ENCODE assay signal across 1 cellular context in genomic region chr20:25173886-25174308, GRCh38.
TF ChIP-seq lines count a peak whose summit lies in the region.

No MANE protein-coding gene starts in this region.

TF ChIP-seq in HepG2, 621 proteins besides CTCF, POLR2A, EP300 and RAD21 (continued from another document and continues in another):
- TF ChIP-seq THRA (CRISPR knock-in tag; IDR thresholded peaks at IDR 0.05; ENCODE audit: borderline replicate concordance) (no peak; the same call in 1 of the 2 replicates), TFE3 (CRISPR knock-in tag; IDR thresholded peaks at IDR 0.05) (peak; percentile 45; the same call in 1 of the 2 replicates), ZNF883 (CRISPR knock-in tag; IDR thresholded peaks at IDR 0.05; ENCODE audit: not compliant biosample characterization) (no peak), MEIS1 (CRISPR knock-in tag; IDR thresholded peaks at IDR 0.05; ENCODE audit: borderline replicate concordance) (no peak), HDAC2 (CRISPR knock-in tag; IDR thresholded peaks at IDR 0.05) (peak; percentile 81), MIER3 (CRISPR knock-in tag; IDR thresholded peaks at IDR 0.05; ENCODE audit: borderline replicate concordance) (peak; percentile 54; the same call in 1 of the 2 replicates), ZEB1 (IDR thresholded peaks at IDR 0.05; ENCODE audit: insufficient replicate concordance, low read depth) (peak; percentile 30), TRIM22 (IDR thresholded peaks at IDR 0.05) (no peak), ZNF792 (CRISPR knock-in tag; IDR thresholded peaks at IDR 0.05) (peak; percentile 46; the same call in 1 of the 2 replicates), ZNF800 (CRISPR knock-in tag; IDR thresholded peaks at IDR 0.05) (no peak), GABPA (IDR thresholded peaks at IDR 0.05; ENCODE audit: low read depth, low read length) (no peak), GABPA (CRISPR knock-in tag; IDR thresholded peaks at IDR 0.05; ENCODE audit: low read depth) (peak; percentile 51), EEA1 (CRISPR knock-in tag; IDR thresholded peaks at IDR 0.05; ENCODE audit: borderline replicate concordance) (no peak), RXRB (CRISPR knock-in tag; IDR thresholded peaks at IDR 0.05; ENCODE audit: borderline replicate concordance) (peak; percentile 76), ZFP90 (CRISPR knock-in tag; IDR thresholded peaks at IDR 0.05; ENCODE audit: borderline replicate concordance) (no peak), AFF4 (CRISPR knock-in tag; IDR thresholded peaks at IDR 0.05) (no peak), ZNF251 (CRISPR knock-in tag; IDR thresholded peaks at IDR 0.05) (no peak), NFRKB (IDR thresholded peaks at IDR 0.05) (no peak), SMAD3 (CRISPR knock-in tag; IDR thresholded peaks at IDR 0.05) (no peak), RNF2 (conservative IDR thresholded peaks at IDR 0.05; ENCODE audit: low read depth) (no peak), ZFYVE20 (CRISPR knock-in tag; IDR thresholded peaks at IDR 0.05; ENCODE audit: borderline replicate concordance, low read depth) (no peak), KAT8 (CRISPR knock-in tag; IDR thresholded peaks at IDR 0.05) (peak; percentile 66; the same call in 1 of the 2 replicates), ASH2L (IDR thresholded peaks at IDR 0.05; ENCODE audit: insufficient read length, low read depth, low read length) (peak; percentile 87)
- TF ChIP-seq, protein P1, sequence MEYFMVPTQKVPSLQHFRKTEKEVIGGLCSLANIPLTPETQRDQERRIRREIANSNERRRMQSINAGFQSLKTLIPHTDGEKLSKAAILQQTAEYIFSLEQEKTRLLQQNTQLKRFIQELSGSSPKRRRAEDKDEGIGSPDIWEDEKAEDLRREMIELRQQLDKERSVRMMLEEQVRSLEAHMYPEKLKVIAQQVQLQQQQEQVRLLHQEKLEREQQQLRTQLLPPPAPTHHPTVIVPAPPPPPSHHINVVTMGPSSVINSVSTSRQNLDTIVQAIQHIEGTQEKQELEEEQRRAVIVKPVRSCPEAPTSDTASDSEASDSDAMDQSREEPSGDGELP (IDR thresholded peaks at IDR 0.05; ENCODE audit: borderline replicate concordance, low read depth): no peak; the same call in 1 of the 2 replicates
- TF ChIP-seq, protein P2, sequence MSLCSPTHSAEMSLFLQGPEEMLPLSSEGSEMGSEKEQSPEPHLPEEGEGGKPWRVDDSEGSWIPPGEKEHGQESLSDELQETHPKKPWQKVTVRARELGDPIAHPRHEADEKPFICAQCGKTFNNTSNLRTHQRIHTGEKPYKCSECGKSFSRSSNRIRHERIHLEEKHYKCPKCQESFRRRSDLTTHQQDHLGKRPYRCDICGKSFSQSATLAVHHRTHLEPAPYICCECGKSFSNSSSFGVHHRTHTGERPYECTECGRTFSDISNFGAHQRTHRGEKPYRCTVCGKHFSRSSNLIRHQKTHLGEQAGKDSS (CRISPR knock-in tag; IDR thresholded peaks at IDR 0.05; ENCODE audit: borderline replicate concordance, low read depth): no peak
- TF ChIP-seq, protein P3, sequence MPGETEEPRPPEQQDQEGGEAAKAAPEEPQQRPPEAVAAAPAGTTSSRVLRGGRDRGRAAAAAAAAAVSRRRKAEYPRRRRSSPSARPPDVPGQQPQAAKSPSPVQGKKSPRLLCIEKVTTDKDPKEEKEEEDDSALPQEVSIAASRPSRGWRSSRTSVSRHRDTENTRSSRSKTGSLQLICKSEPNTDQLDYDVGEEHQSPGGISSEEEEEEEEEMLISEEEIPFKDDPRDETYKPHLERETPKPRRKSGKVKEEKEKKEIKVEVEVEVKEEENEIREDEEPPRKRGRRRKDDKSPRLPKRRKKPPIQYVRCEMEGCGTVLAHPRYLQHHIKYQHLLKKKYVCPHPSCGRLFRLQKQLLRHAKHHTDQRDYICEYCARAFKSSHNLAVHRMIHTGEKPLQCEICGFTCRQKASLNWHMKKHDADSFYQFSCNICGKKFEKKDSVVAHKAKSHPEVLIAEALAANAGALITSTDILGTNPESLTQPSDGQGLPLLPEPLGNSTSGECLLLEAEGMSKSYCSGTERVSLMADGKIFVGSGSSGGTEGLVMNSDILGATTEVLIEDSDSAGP (CRISPR knock-in tag; IDR thresholded peaks at IDR 0.05; ENCODE audit: borderline replicate concordance): no peak
- TF ChIP-seq, protein P4, sequence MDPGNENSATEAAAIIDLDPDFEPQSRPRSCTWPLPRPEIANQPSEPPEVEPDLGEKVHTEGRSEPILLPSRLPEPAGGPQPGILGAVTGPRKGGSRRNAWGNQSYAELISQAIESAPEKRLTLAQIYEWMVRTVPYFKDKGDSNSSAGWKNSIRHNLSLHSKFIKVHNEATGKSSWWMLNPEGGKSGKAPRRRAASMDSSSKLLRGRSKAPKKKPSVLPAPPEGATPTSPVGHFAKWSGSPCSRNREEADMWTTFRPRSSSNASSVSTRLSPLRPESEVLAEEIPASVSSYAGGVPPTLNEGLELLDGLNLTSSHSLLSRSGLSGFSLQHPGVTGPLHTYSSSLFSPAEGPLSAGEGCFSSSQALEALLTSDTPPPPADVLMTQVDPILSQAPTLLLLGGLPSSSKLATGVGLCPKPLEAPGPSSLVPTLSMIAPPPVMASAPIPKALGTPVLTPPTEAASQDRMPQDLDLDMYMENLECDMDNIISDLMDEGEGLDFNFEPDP (CRISPR knock-in tag; conservative IDR thresholded peaks at IDR 0.05): no peak
- TF ChIP-seq, protein P5, sequence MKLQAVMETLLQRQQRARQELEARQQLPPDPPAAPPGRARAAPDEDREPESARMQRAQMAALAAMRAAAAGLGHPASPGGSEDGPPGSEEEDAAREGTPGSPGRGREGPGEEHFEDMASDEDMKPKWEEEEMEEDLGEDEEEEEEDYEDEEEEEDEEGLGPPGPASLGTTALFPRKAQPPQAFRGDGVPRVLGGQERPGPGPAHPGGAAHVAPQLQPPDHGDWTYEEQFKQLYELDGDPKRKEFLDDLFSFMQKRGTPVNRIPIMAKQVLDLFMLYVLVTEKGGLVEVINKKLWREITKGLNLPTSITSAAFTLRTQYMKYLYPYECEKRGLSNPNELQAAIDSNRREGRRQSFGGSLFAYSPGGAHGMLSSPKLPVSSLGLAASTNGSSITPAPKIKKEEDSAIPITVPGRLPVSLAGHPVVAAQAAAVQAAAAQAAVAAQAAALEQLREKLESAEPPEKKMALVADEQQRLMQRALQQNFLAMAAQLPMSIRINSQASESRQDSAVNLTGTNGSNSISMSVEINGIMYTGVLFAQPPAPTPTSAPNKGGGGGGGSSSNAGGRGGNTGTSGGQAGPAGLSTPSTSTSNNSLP (IDR thresholded peaks at IDR 0.05; ENCODE audit: low read depth, low read length): peak; percentile 87
- TF ChIP-seq, protein P6, sequence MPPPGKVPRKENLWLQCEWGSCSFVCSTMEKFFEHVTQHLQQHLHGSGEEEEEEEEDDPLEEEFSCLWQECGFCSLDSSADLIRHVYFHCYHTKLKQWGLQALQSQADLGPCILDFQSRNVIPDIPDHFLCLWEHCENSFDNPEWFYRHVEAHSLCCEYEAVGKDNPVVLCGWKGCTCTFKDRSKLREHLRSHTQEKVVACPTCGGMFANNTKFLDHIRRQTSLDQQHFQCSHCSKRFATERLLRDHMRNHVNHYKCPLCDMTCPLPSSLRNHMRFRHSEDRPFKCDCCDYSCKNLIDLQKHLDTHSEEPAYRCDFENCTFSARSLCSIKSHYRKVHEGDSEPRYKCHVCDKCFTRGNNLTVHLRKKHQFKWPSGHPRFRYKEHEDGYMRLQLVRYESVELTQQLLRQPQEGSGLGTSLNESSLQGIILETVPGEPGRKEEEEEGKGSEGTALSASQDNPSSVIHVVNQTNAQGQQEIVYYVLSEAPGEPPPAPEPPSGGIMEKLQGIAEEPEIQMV (CRISPR knock-in tag; IDR thresholded peaks at IDR 0.05; ENCODE audit: low read depth): no peak
